Comparison of ENCODE assay signal across 10 cellular contexts in genomic region chr2:136005462-136006205, GRCh38.
DNase-seq lines count a peak whose midpoint lies in the region; ATAC-seq, FAIRE-seq and TF ChIP-seq lines count a peak whose summit lies in the region.
"Had no signal": no experiment of that assay in that cellular context is flagged by ENCODE, and none has a peak within 500 bp of the region (broad histone marks: within the 10 kb centered on the region; RNA-seq: fewer than 3 reads in every experiment).

No MANE protein-coding gene starts in this region.

- ATAC-seq in GM19035 (IDR thresholded peaks at IDR 0.05; ENCODE audit: unreplicated experiment) = peak; percentile 72
- ATAC-seq in HG03139 (IDR thresholded peaks at IDR 0.05; ENCODE audit: unreplicated experiment) = peak; percentile 56

- DNase-seq in DMS 273 treated with DMSO at 0.1 percent for 48 hours (lab: John Stamatoyannopoulos, UW) (peak; percentile 89), amniotic epithelial cell (ENCODE audit: low read depth) (peak; percentile 7), retina (no peak), HTR-8/SVneo (ENCODE audit: insufficient read length, low spot score) (no peak), GM13976 (ENCODE audit: low spot score) (no peak)
- DNase-seq in stimulated activated CD8-positive, alpha-beta memory T cell treated with anti-CD3 and anti-CD28 coated beads, Interleukin-4, amount 100 ng/mL, for 48 hours = no peak
- DNase-seq: T1000, uterus had no signal

- in situ Hi-C loops in GM13976 (cut with MboI; ENCODE audit: low sequenced_read_pairs, unreplicated experiment) = no loop called here

- no peak for FAIRE-seq in HTR-8/SVneo (lab: Jason Lieb, UNC)

- no peak for TF ChIP-seq CTCF in GM13976 (IDR thresholded peaks at IDR 0.05; ENCODE audit: borderline replicate concordance, control extremely low read depth, extremely low read depth, insufficient read depth, missing control alignments)

Comparison
In these comparisons a context has a peak if more than half of its experiments do, and no peak if none do; other contexts are left out.
1. DNase-seq: peak in DMS 273 treated with DMSO at 0.1 percent for 48 hours (single experiment) and amniotic epithelial cell (single experiment); none in stimulated activated CD8-positive, alpha-beta memory T cell treated with anti-CD3 and anti-CD28 coated beads, Interleukin-4, amount 100 ng/mL, for 48 hours (single experiment), retina (single experiment), HTR-8/SVneo (single experiment) and GM13976 (single experiment).